ENCODE assay signal across 20 cellular contexts in genomic region chr12:49417558-49417957, GRCh38. TPM values are rescaled to one million over a fixed set of nuclear protein-coding genes. Genes with fewer than 3 reads are reported as not detected.
DNase-seq lines count a peak whose midpoint lies in the region; ATAC-seq, FAIRE-seq and TF ChIP-seq lines count a peak whose summit lies in the region.
"Had no signal": no experiment of that assay in that cellular context is flagged by ENCODE, and none has a peak within 500 bp of the region (broad histone marks: within the 10 kb centered on the region; RNA-seq: fewer than 3 reads in every experiment).

No MANE protein-coding gene starts in this region.

- no peak for ATAC-seq in HepG2
- no peak for ATAC-seq in right lobe of liver
- no peak for ATAC-seq in HG02642 (IDR thresholded peaks at IDR 0.05; ENCODE audit: poor library complexity, unreplicated experiment)
- ATAC-seq: GM12878, GM23338, HCT116 had no signal

- no peak overlapping the region for H2AFZ ChIP-seq in HepG2 (ENCODE audit: low read length)
- H2AFZ ChIP-seq: GM23338 had no signal

- POLR2A ChIA-PET in HepG2 (lab: Yijun Ruan, JAX) (interaction anchor here (1.3 kb wide), 1 partner anchor 51 kb away, joined by 6 read pairs; the partner anchor contains the start of gene SPATS2), A673 (lab: Charles Lee; ENCODE audit: low non-redundant PET) (interaction anchor here (0.6 kb wide), 1 partner anchor 152 kb away, joined by 4 read pairs; no protein-coding TSS in a partner anchor)

- peaks cover 94% of the 10 kb centered on the region for H3K4me1 ChIP-seq in HepG2 (ENCODE audit: insufficient read depth, low read length)
- H3K4me1 ChIP-seq in right lobe of liver: peaks cover 0 to 6% (median 0%) of the 10 kb centered on the region in 4 donors
- H3K4me1 ChIP-seq in A673 (ENCODE audit: insufficient read depth, low read length, poor library complexity, severe bottlenecking): peaks cover 14% of the 10 kb centered on the region

- TF ChIP-seq CTCF in HepG2 (CRISPR knock-in tag; IDR thresholded peaks at IDR 0.05) (no peak), right lobe of liver (IDR thresholded peaks at IDR 0.05) (no peak), A673 (conservative IDR thresholded peaks at IDR 0.05; ENCODE audit: low read depth, low read length) (no peak)

- 10% methylated on average over 1 of the region's 1 CpG for WGBS in HepG2 (ENCODE audit: low lambda C conversion rate)
- 80% methylated on average over 1 of the region's 1 CpG for WGBS in right lobe of liver (ENCODE audit: insufficient coverage, low coverage, low lambda C conversion rate, missing lambda C conversion rate)

- H3K27me3 ChIP-seq in HepG2 (ENCODE audit: control insufficient read depth in 1 of 2, insufficient read depth in 2 of 2, low read length in 2 of 2) (no peaks in the 10 kb centered on the region), right lobe of liver (no peaks in the 10 kb centered on the region), A673 (replicated peaks; ENCODE audit: insufficient read depth, low read depth, low read length, poor library complexity) (no peaks in the 10 kb centered on the region)

- TF ChIP-seq RAD21 in HepG2 (CRISPR knock-in tag; IDR thresholded peaks at IDR 0.05): no peak

- H3K9ac ChIP-seq in HepG2 (ENCODE audit: insufficient read depth, low read depth, low read length): no peak overlapping the region

- TF ChIP-seq EP300 in HepG2 (IDR thresholded peaks at IDR 0.05; ENCODE audit: low read depth in 2 of 2, low read length in 2 of 2) (no peak), HepG2 (CRISPR knock-in tag; IDR thresholded peaks at IDR 0.05; ENCODE audit: borderline replicate concordance) (no peak)

- H3K79me2 ChIP-seq in HepG2 (ENCODE audit: insufficient read depth, low read length): peaks cover 14% of the 10 kb centered on the region

- H3K4me3 ChIP-seq in HepG2 (replicated peaks in 1 of 3; ENCODE audit: insufficient read depth in 1 of 3, low read depth in 2 of 3, low read length in 3 of 3) (no peak overlapping the region), right lobe of liver (no peak overlapping the region), A673 (ENCODE audit: low read depth, low read length, poor library complexity, severe bottlenecking) (no peak overlapping the region)
- H3K4me3 ChIP-seq: GM12878, GM23338 had no signal

- no peaks in the 10 kb centered on the region for H4K20me1 ChIP-seq in HepG2 (ENCODE audit: insufficient read depth, low read length)

- CTCF ChIA-PET in HepG2 (lab: Yijun Ruan, JAX; ENCODE audit: low intra/inter-chr PET ratio, low total read pairs): no interaction called here
- CTCF ChIA-PET in A673 (lab: Charles Lee): interaction anchor here (0.6 kb wide), 1 partner anchor 330 kb away, joined by 3 read pairs; no protein-coding TSS in a partner anchor

- H3K9me3 ChIP-seq in HepG2 (ENCODE audit: low read length) (no peaks in the 10 kb centered on the region), right lobe of liver (no peaks in the 10 kb centered on the region), A673 (ENCODE audit: low read depth, low read length, poor library complexity, severe bottlenecking) (no peaks in the 10 kb centered on the region)

- no peak for FAIRE-seq in HepG2 (lab: Jason Lieb, UNC)
- FAIRE-seq: A204.1, D721Med, GM12878 had no signal

- BruUV-seq in HepG2 (replicated peaks; lab: Mats Ljungman, UMichigan) (no TSS peak), A673 (replicated peaks; lab: Mats Ljungman, UMichigan) (no TSS peak)

- intact Hi-C loops in HepG2 (cut with micrococcal nuclease; ENCODE audit: unreplicated experiment) (no loop called here), right lobe of liver (cut with DNase I) (no loop called here), A673 (cut with micrococcal nuclease; ENCODE audit: unreplicated experiment) (no loop called here)

- peak overlapping the region; percentile 3 for H3K27ac ChIP-seq in HepG2 (ENCODE audit: extremely low read length, insufficient read depth, low read length)
- no peak overlapping the region for H3K27ac ChIP-seq in right lobe of liver
- H3K27ac ChIP-seq in A673 (ENCODE audit: low read depth, low read length, poor library complexity, severe bottlenecking): no peak overlapping the region
- H3K27ac ChIP-seq: 22Rv1 had no signal

- in situ Hi-C loops in HepG2 (cut with HindIII; ENCODE audit: extremely low pct_ligation_motif_present, low pct_unique_long_range_greater_than_20kb): no loop called here

- DNase-seq in HepG2 (ENCODE audit: low spot score): no peak
- DNase-seq in right lobe of liver: no peak
- DNase-seq in OCI-M1 (lab: John Stamatoyannopoulos, UW): peak; percentile 33
- peak; percentile 34 for DNase-seq in renal cortical epithelial cell (ENCODE audit: low read depth)
- no peak for DNase-seq in A673 (ENCODE audit: low spot score)
- DNase-seq in RPMI8226: no peak
- DNase-seq: C1 segment of cervical spinal cord; CD4-positive, alpha-beta memory T cell; DMS 273 treated with DMSO at 0.1 percent for 48 hours; DMS79; EL; GDM1; H9 had no signal

- no peak overlapping the region for H3K4me2 ChIP-seq in HepG2 (ENCODE audit: low read depth, low read length)
- H3K4me2 ChIP-seq: GM23338 had no signal

- H3K36me3 ChIP-seq in HepG2 (replicated peaks in 1 of 2; ENCODE audit: control insufficient read depth in 1 of 2, insufficient read depth in 2 of 2, low read length in 2 of 2) (no peaks in the 10 kb centered on the region; a peak in 1 of 5 replicates), right lobe of liver (no peaks in the 10 kb centered on the region), A673 (ENCODE audit: insufficient read depth, low read length, poor library complexity, severe bottlenecking) (no peaks in the 10 kb centered on the region)

- TF ChIP-seq POLR2A in HepG2 (IDR thresholded peaks at IDR 0.05; ENCODE audit: insufficient read depth in 1 of 2, low read depth in 2 of 2, low read length in 2 of 2) (no peak), right lobe of liver (IDR thresholded peaks at IDR 0.05) (no peak)

TF ChIP-seq in HepG2, 621 proteins besides CTCF, POLR2A, EP300 and RAD21 (continues in another document):
- no peak for TF ChIP-seq ZNF274 (CRISPR knock-in tag; IDR thresholded peaks at IDR 0.05)
- no peak for TF ChIP-seq CREB1 (IDR thresholded peaks at IDR 0.05)
- TF ChIP-seq CREB1 (CRISPR knock-in tag; IDR thresholded peaks at IDR 0.05): 0 out of 2 replicates have a peak, but pooled peaks have one; percentile 17

RNA-seq across cellular contexts. Expression of gene SPATS2, which starts 50.3 kb away (rescaled TPM):
- total RNA-seq in HepG2 (2016; rRNA removed; fragmentation: Illumina TruSeq; extraction: Trizol) (19.3 and 27.2 TPM in 2 replicates), right lobe of liver (1 to 10 TPM; 3.2 to 6.1 (median 4.4) TPM), renal cortical epithelial cell (22.1 and 42.4 TPM in 2 replicates), A673 (2021) (80.5 and 82.8 TPM in 2 replicates)
- total RNA-seq in HepG2 (2016; cell fraction: cytosol; rRNA removed; fragmentation: Illumina TruSeq; extraction: Trizol; ENCODE audit: low read depth): 20.9 and 21.2 TPM in 2 replicates
- 19.2 and 23.0 TPM in 2 replicates for total RNA-seq in HepG2 (2016; cell fraction: insoluble cytoplasmic fraction; rRNA removed; fragmentation: Illumina TruSeq; extraction: Trizol)
- total RNA-seq in HepG2 (2016; cell fraction: membrane; rRNA removed; fragmentation: Illumina TruSeq; extraction: Trizol): 22.6 and 23.1 TPM in 2 replicates
- 16.9 and 19.5 TPM in 2 replicates for total RNA-seq in HepG2 (2016; cell fraction: nucleus; rRNA removed; fragmentation: Illumina TruSeq; extraction: Trizol)
- polyA plus RNA-seq in HepG2 (2011; rRNA removed): 24.9 and 28.1 TPM in 2 replicates
- polyA plus RNA-seq in HepG2 (2011; cell fraction: cytosol; rRNA removed): 16.7 and 21.9 TPM in 2 replicates
- polyA plus RNA-seq in HepG2 (2011; cell fraction: nucleus; rRNA removed): 15.8 and 19.7 TPM in 2 replicates
- 13.4 and 17.4 TPM in 2 replicates for polyA plus RNA-seq in HepG2 (2012)
- polyA plus RNA-seq in HepG2 (2016; cell fraction: cytosol; fragmentation: Illumina TruSeq; extraction: Trizol; ENCODE audit: low read depth): 5.2 and 7.9 TPM in 2 replicates
- 30.6 and 32.3 TPM in 2 replicates for polyA plus RNA-seq in HepG2 (2016; cell fraction: insoluble cytoplasmic fraction; fragmentation: Illumina TruSeq; extraction: Trizol; ENCODE audit: low read depth)
- polyA plus RNA-seq in HepG2 (2016; cell fraction: membrane; fragmentation: Illumina TruSeq; extraction: Trizol; ENCODE audit: low read depth): 16.0 and 17.8 TPM in 2 replicates
- polyA plus RNA-seq in HepG2 (2016; cell fraction: nucleus; fragmentation: Illumina TruSeq; extraction: Trizol; ENCODE audit: insufficient read depth, low read depth): 32.3 and 37.2 TPM in 2 replicates
- polyA minus RNA-seq in HepG2 (2011; rRNA and poly(A)+ RNA removed; ENCODE audit: low replicate concordance): 36.5 and 107 TPM in 2 replicates
- polyA minus RNA-seq in HepG2 (2011; cell fraction: cytosol; rRNA and poly(A)+ RNA removed): 22.7 and 27.1 TPM in 2 replicates
- polyA minus RNA-seq in HepG2 (2011; cell fraction: nucleus; rRNA and poly(A)+ RNA removed): 41.5 and 48.9 TPM in 2 replicates

Comparison
In these comparisons a context has a peak if more than half of its experiments do, and no peak if none do; other contexts are left out.
1. DNase-seq: peak in OCI-M1 (single experiment) and renal cortical epithelial cell (single experiment); none in HepG2 (single experiment), right lobe of liver (0 of 3), A673 (single experiment) and RPMI8226 (single experiment).